In the genomic region with DNA sequence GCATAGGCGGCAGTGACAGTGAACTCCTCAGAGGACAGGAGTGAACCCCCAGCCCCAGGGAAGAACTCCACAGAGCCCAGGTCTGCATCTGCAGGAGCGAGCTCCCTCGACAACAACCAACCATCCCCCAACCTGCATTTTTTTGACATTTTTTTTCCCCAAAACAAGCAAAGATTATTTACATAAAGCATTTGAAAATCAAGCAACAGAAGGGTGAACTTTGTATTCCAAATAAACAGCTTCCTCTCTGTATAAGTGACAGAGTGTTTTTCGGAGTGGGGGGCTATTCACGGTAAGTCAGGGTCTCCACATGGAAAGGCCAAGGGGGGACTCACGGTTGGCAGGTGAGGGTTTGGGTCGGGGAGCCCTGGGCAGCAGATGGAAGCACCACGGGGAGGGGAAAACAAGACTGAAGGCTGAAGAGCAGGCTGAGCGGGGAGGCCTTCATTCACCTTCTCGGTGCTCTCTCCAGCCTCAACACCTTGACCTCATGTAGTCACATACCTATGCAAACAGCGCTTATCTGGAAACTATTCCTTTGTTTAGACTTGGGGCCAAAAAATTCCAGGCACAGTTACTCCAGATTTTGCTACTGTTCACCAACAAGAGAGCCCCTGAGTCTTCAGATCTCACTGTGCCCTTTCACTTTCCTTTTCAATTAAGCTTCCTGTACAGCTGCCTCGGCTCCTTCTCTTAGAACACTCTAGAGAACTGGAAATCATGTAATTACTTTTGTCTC, we compare ENCODE assay signal across 8 cellular contexts. TPM values are rescaled to one million over a fixed set of nuclear protein-coding genes. Genes with fewer than 3 reads are reported as not detected.
A peak's percentile ranks its signal among the peaks of the same experiment; 100 is the strongest.
DNase-seq lines count a peak whose midpoint lies in the region; ATAC-seq and TF ChIP-seq lines count a peak whose summit lies in the region.

No MANE protein-coding gene starts in this region.

- peak overlapping the region; percentile 18; the same call in 1 of the 2 replicates for H3K4me3 ChIP-seq in Caco-2 (ENCODE audit: low read depth, low read length)
- peak overlapping the region; percentile 47 for H3K4me3 ChIP-seq in parathyroid adenoma (ENCODE audit: low read depth, low read length)

- no peak for TF ChIP-seq CTCF in Caco-2 (IDR thresholded peaks at IDR 0.05; ENCODE audit: insufficient read depth in 1 of 2, low read depth in 1 of 2, low read length in 1 of 2, severe bottlenecking in 1 of 2, unreplicated experiment in 1 of 2)
- no peak for TF ChIP-seq CTCF in foreskin keratinocyte (conservative IDR thresholded peaks at IDR 0.05)
- no peak for TF ChIP-seq CTCF in parathyroid adenoma (IDR thresholded peaks at IDR 0.05)

- H3K36me3 ChIP-seq in Caco-2 (ENCODE audit: control insufficient read depth, insufficient read depth, low read length): no peaks in the 10 kb centered on the region
- H3K36me3 ChIP-seq in parathyroid adenoma (ENCODE audit: control insufficient read depth, insufficient read depth, low read length): no peaks in the 10 kb centered on the region

- POLR2A ChIA-PET in Caco-2 (lab: Charles Lee) (no interaction called here), HEK293T (lab: Yijun Ruan, JAX) (no interaction called here)

- no peaks in the 10 kb centered on the region for H3K9me3 Mint-ChIP-seq in Caco-2 (ENCODE audit: unreplicated experiment)
- no peaks in the 10 kb centered on the region for H3K9me3 Mint-ChIP-seq in activated T-cell treated with anti-CD3 and anti-CD28 coated beads, Interleukin-2, amount 50 U/mL, for 72 hours

- DNase-seq in Caco-2 (peak; percentile 67 to 75), MV-4-11 (lab: John Stamatoyannopoulos, UW) (peak; percentile 54), foreskin keratinocyte (peak; percentile 8 to 38), cerebellar nuclear complex (lab: John Stamatoyannopoulos, UW) (no peak), HEK293T (ENCODE audit: extremely low spot score) (no peak)
- DNase-seq in activated T-cell treated with anti-CD3 and anti-CD28 coated beads, Interleukin-2, amount 50 U/mL, for 72 hours: peak; percentile 39

- ATAC-seq in GM21447 (IDR thresholded peaks at IDR 0.05; ENCODE audit: unreplicated experiment) (peak; percentile 48), foreskin keratinocyte (peak; percentile 50)
- peak; percentile 65 to 79 for ATAC-seq in activated T-cell treated with anti-CD3 and anti-CD28 coated beads, Interleukin-2, amount 50 U/mL, for 72 hours (replicated peaks in 1 of 2)

- intact Hi-C loops in Caco-2 (cut with micrococcal nuclease; ENCODE audit: unreplicated experiment): loop anchor here (2.0 kb wide), 1 partner anchor 47 kb away; a partner anchor contains a TSS

- no TSS peak for BruUV-seq in Caco-2 (replicated peaks; lab: Mats Ljungman, UMichigan)

- H3K9ac ChIP-seq in parathyroid adenoma: peak overlapping the region; percentile 11

- no peaks in the 10 kb centered on the region for H3K27me3 Mint-ChIP-seq in Caco-2 (ENCODE audit: insufficient read depth, unreplicated experiment)
- H3K27me3 Mint-ChIP-seq in activated T-cell treated with anti-CD3 and anti-CD28 coated beads, Interleukin-2, amount 50 U/mL, for 72 hours (ENCODE audit: low read depth): no peaks in the 10 kb centered on the region

- H3K4me1 ChIP-seq in Caco-2 (peaks cover 49% of the 10 kb centered on the region), foreskin keratinocyte (peaks cover 27% of the 10 kb centered on the region), parathyroid adenoma (peaks cover 19% of the 10 kb centered on the region)

- H3K9me3 ChIP-seq in Caco-2 (no peaks in the 10 kb centered on the region), parathyroid adenoma (ENCODE audit: control insufficient read depth, low read length) (no peaks in the 10 kb centered on the region)

- peak overlapping the region; percentile 71 for H3K4me3 Mint-ChIP-seq in Caco-2 (ENCODE audit: unreplicated experiment)
- peak overlapping the region; percentile 88 to 90 for H3K4me3 Mint-ChIP-seq in activated T-cell treated with anti-CD3 and anti-CD28 coated beads, Interleukin-2, amount 50 U/mL, for 72 hours

- peaks cover 14% of the 10 kb centered on the region for H3K79me2 ChIP-seq in parathyroid adenoma

- CTCF ChIA-PET in Caco-2 (lab: Charles Lee) (interaction anchor here (0.5 to 1.3 kb wide), 5 partner anchors 9 to 337 kb away, joined by 3 read pairs; no protein-coding TSS in a partner anchor), HEK293T (lab: Yijun Ruan, JAX) (no interaction called here)

- no peaks in the 10 kb centered on the region for H3K27me3 ChIP-seq in Caco-2 (replicated peaks; ENCODE audit: control insufficient read depth, insufficient read depth, low read length)
- H3K27me3 ChIP-seq in foreskin keratinocyte: no peaks in the 10 kb centered on the region
- H3K27me3 ChIP-seq in parathyroid adenoma (ENCODE audit: control insufficient read depth, insufficient read depth, low read length): no peaks in the 10 kb centered on the region

- H3K27ac Mint-ChIP-seq in Caco-2 (ENCODE audit: unreplicated experiment): peak overlapping the region; percentile 78
- H3K27ac Mint-ChIP-seq in activated T-cell treated with anti-CD3 and anti-CD28 coated beads, Interleukin-2, amount 50 U/mL, for 72 hours: peak overlapping the region; percentile 93

- H3K4me2 ChIP-seq in parathyroid adenoma (ENCODE audit: low read length): peak overlapping the region; percentile 39

- H3K27ac ChIP-seq in foreskin keratinocyte (peak overlapping the region; percentile 40), parathyroid adenoma (peak overlapping the region; percentile 69)

- H2AFZ ChIP-seq in parathyroid adenoma: peak overlapping the region; percentile 64

- H3K4me1 Mint-ChIP-seq in Caco-2 (ENCODE audit: low read depth, unreplicated experiment): peaks cover 32% of the 10 kb centered on the region
- peaks cover 81% of the 10 kb centered on the region for H3K4me1 Mint-ChIP-seq in activated T-cell treated with anti-CD3 and anti-CD28 coated beads, Interleukin-2, amount 50 U/mL, for 72 hours (ENCODE audit: low read depth)

- H3K36me3 Mint-ChIP-seq in Caco-2 (ENCODE audit: insufficient read depth, unreplicated experiment): peaks cover 9% of the 10 kb centered on the region
- H3K36me3 Mint-ChIP-seq in activated T-cell treated with anti-CD3 and anti-CD28 coated beads, Interleukin-2, amount 50 U/mL, for 72 hours (ENCODE audit: insufficient read depth in 2 of 2): peaks cover 2 to 5% of the 10 kb centered on the region in 2 donors

TF ChIP-seq in HEK293T, 16 proteins besides CTCF, POLR2A, EP300 and RAD21:
- TF ChIP-seq HDGF (IDR thresholded peaks at IDR 0.05; ENCODE audit: borderline replicate concordance): no peak

RNA-seq across cellular contexts. Expression of a gene that starts 27.6 kb away (rescaled TPM):
- total RNA-seq in Caco-2 (2022) (12.6 and 13.5 TPM in 2 replicates), foreskin keratinocyte (54.1 and 84.4 TPM in 2 replicates)
- 10 to 100 TPM in 1 of 2 donors, 1 to 10 TPM in 1; 6.9 to 15.1 TPM for total RNA-seq in activated T-cell treated with anti-CD3 and anti-CD28 coated beads, Interleukin-2, amount 50 U/mL, for 72 hours
- polyA plus RNA-seq in foreskin keratinocyte: 20.8 and 27.6 TPM in 2 replicates

RNA-seq across cellular contexts. Expression of a gene that starts 47.1 kb away (rescaled TPM):
- total RNA-seq in Caco-2 (2022): 5.6 and 8.2 TPM in 2 replicates
- 10 to 100 TPM; 12.1 to 14.6 TPM for total RNA-seq in activated T-cell treated with anti-CD3 and anti-CD28 coated beads, Interleukin-2, amount 50 U/mL, for 72 hours
- total RNA-seq in foreskin keratinocyte: 5.3 and 5.7 TPM in 2 replicates
- 1.4 TPM in 2 replicates for polyA plus RNA-seq in foreskin keratinocyte

Comparison
In these comparisons a context has a peak if more than half of its experiments do, and no peak if none do; other contexts are left out.
1. DNase-seq: peak in Caco-2 (2 of 2), MV-4-11 (single experiment), activated T-cell treated with anti-CD3 and anti-CD28 coated beads, Interleukin-2, amount 50 U/mL, for 72 hours (2 of 2) and foreskin keratinocyte (2 of 2); none in cerebellar nuclear complex (0 of 2) and HEK293T (single experiment).
2. Peak in every context shown above with its lines, with median percentiles within 50 percentile points of each other: ATAC-seq.